Comparison of ENCODE assay signal across 10 cellular contexts in the genomic region with DNA sequence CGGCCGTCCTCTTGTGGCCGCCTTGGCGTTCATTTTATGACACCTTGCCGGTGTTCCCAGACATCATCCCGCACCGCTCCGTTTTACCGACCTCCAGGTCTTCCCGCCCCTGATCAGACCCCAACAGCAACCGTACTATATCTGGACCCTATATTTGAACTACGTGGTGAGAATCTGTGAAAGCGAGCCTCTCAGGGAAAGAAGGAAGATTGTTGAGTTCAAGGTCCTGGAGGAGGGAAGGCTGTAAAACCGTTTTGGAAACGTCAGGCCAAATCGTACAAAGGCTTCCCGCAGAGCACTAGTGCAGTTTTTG. TPM values are rescaled to one million over a fixed set of nuclear protein-coding genes. Genes with fewer than 3 reads are reported as not detected.
DNase-seq lines count a peak whose midpoint lies in the region; ATAC-seq and TF ChIP-seq lines count a peak whose summit lies in the region.
"Had no signal": no experiment of that assay in that cellular context is flagged by ENCODE, and none has a peak within 500 bp of the region (broad histone marks: within the 10 kb centered on the region; RNA-seq: fewer than 3 reads in every experiment).

No MANE protein-coding gene starts in this region.

- H3K27ac ChIP-seq in lower lobe of right lung (no peak overlapping the region), thoracic aorta (no peak overlapping the region)
- H3K27ac ChIP-seq: adrenal gland had no signal

- H3K36me3 ChIP-seq in lower lobe of right lung (no peaks in the 10 kb centered on the region), thoracic aorta (no peaks in the 10 kb centered on the region)
- H3K36me3 ChIP-seq: adrenal gland had no signal

- no peak for ATAC-seq in activated T-cell treated with anti-CD3 and anti-CD28 coated beads, Interleukin-2, amount 50 U/mL, for 72 hours (replicated peaks in 1 of 2)
- ATAC-seq in lower lobe of right lung (no peak), thoracic aorta (ENCODE audit: insufficient number of reproducible peaks, low FRiP score, low read depth) (no peak), HG02623 (IDR thresholded peaks at IDR 0.05; ENCODE audit: unreplicated experiment) (no peak), HG03565 (IDR thresholded peaks at IDR 0.05; ENCODE audit: unreplicated experiment) (no peak)

- no peaks in the 10 kb centered on the region for H3K9me3 ChIP-seq in lower lobe of right lung
- no peaks in the 10 kb centered on the region for H3K9me3 ChIP-seq in thoracic aorta
- H3K9me3 ChIP-seq: adrenal gland had no signal

- H3K27me3 ChIP-seq in lower lobe of right lung (ENCODE audit: low read depth) (peaks cover 51% of the 10 kb centered on the region), thoracic aorta (replicated peaks; ENCODE audit: insufficient read depth) (no peaks in the 10 kb centered on the region)

- peaks cover 71% of the 10 kb centered on the region for H3K27me3 Mint-ChIP-seq in activated T-cell treated with anti-CD3 and anti-CD28 coated beads, Interleukin-2, amount 50 U/mL, for 72 hours (ENCODE audit: low read depth)
- H3K27me3 Mint-ChIP-seq in activated naive CD8-positive, alpha-beta T cell = peaks cover 51% of the 10 kb centered on the region

- H3K4me1 ChIP-seq in lower lobe of right lung (peaks cover 13% of the 10 kb centered on the region), thoracic aorta (ENCODE audit: control insufficient read depth in 1 of 2, low read depth in 2 of 2) (peaks cover 3 to 16% of the 10 kb centered on the region in 2 donors)

- H3K4me3 ChIP-seq in lower lobe of right lung (peak overlapping the region; percentile 65), thoracic aorta (peak overlapping the region; percentile 90)

- H3K27ac Mint-ChIP-seq in activated T-cell treated with anti-CD3 and anti-CD28 coated beads, Interleukin-2, amount 50 U/mL, for 72 hours = no peak overlapping the region
- no peak overlapping the region for H3K27ac Mint-ChIP-seq in activated naive CD8-positive, alpha-beta T cell

- peaks cover 13% of the 10 kb centered on the region for H3K4me1 Mint-ChIP-seq in activated T-cell treated with anti-CD3 and anti-CD28 coated beads, Interleukin-2, amount 50 U/mL, for 72 hours (ENCODE audit: low read depth)
- peaks cover 12% of the 10 kb centered on the region for H3K4me1 Mint-ChIP-seq in activated naive CD8-positive, alpha-beta T cell (ENCODE audit: low read depth)

- intact Hi-C loops in lower lobe of right lung (cut with DNase I) = no loop called here

- H3K36me3 Mint-ChIP-seq in activated T-cell treated with anti-CD3 and anti-CD28 coated beads, Interleukin-2, amount 50 U/mL, for 72 hours (ENCODE audit: insufficient read depth in 2 of 2) = peaks cover 0 to 2% of the 10 kb centered on the region in 2 donors
- H3K36me3 Mint-ChIP-seq in activated naive CD8-positive, alpha-beta T cell = no peaks in the 10 kb centered on the region

- H3K4me3 Mint-ChIP-seq in activated T-cell treated with anti-CD3 and anti-CD28 coated beads, Interleukin-2, amount 50 U/mL, for 72 hours = peak overlapping the region; percentile 49 to 63
- H3K4me3 Mint-ChIP-seq in activated naive CD8-positive, alpha-beta T cell = peak overlapping the region; percentile 60

- TF ChIP-seq CTCF in lower lobe of right lung (IDR thresholded peaks at IDR 0.05) (no peak), thoracic aorta (IDR thresholded peaks at IDR 0.05) (no peak)

- no peak for DNase-seq in activated T-cell treated with anti-CD3 and anti-CD28 coated beads, Interleukin-2, amount 50 U/mL, for 72 hours
- no peak for DNase-seq in activated T-cell treated with anti-CD3 and anti-CD28 coated beads, Interleukin-2, amount 50 U/mL, for 1 hour
- DNase-seq in lower lobe of right lung (no peak), thoracic aorta (ENCODE audit: low spot score) (no peak), dermis blood vessel endothelial cell (no peak)
- DNase-seq: adrenal gland, MM.1S had no signal

- no peaks in the 10 kb centered on the region for H3K9me3 Mint-ChIP-seq in activated T-cell treated with anti-CD3 and anti-CD28 coated beads, Interleukin-2, amount 50 U/mL, for 72 hours
- H3K9me3 Mint-ChIP-seq in activated naive CD8-positive, alpha-beta T cell (ENCODE audit: low read depth) = no peaks in the 10 kb centered on the region

RNA-seq across cellular contexts. Expression of a gene that starts 1.4 kb away (rescaled TPM):
- total RNA-seq in activated T-cell treated with anti-CD3 and anti-CD28 coated beads, Interleukin-2, amount 50 U/mL, for 72 hours = under 1 TPM; 0.19 to 0.37 TPM
- total RNA-seq in lower lobe of right lung = 21.1 TPM
- total RNA-seq in thoracic aorta = 10 to 100 TPM; 22.9 to 25.5 TPM
- total RNA-seq in dermis blood vessel endothelial cell = 1.3 TPM in 1 of 2 replicates, not detected in the other
